In genomic region chr2:191678437-191679110, GRCh38 we compare ENCODE assay signal across 8 cellular contexts. TPM values are rescaled to one million over a fixed set of nuclear protein-coding genes. Genes with fewer than 3 reads are reported as not detected.
DNase-seq lines count a peak whose midpoint lies in the region; ATAC-seq and TF ChIP-seq lines count a peak whose summit lies in the region.

No MANE protein-coding gene starts in this region.

- TF ChIP-seq CTCF in 22Rv1 (IDR thresholded peaks at IDR 0.05): no peak
- TF ChIP-seq CTCF in SK-N-SH (IDR thresholded peaks at IDR 0.05): no peak

- no peak overlapping the region for H2AFZ ChIP-seq in SK-N-SH (ENCODE audit: low read depth)

- H3K27me3 Mint-ChIP-seq in activated naive CD8-positive, alpha-beta T cell treated with anti-CD3 and anti-CD28 coated beads for 36 hours: no peaks in the 10 kb centered on the region

- peaks cover 49% of the 10 kb centered on the region for H3K4me1 Mint-ChIP-seq in activated naive CD8-positive, alpha-beta T cell treated with anti-CD3 and anti-CD28 coated beads for 36 hours

- peak overlapping the region; percentile 99 for H3K27ac Mint-ChIP-seq in activated naive CD8-positive, alpha-beta T cell treated with anti-CD3 and anti-CD28 coated beads for 36 hours

- no peaks in the 10 kb centered on the region for H4K20me1 ChIP-seq in SK-N-SH (ENCODE audit: insufficient read depth)

- peak; percentile 12 for ATAC-seq in GM18517 (IDR thresholded peaks at IDR 0.05; ENCODE audit: unreplicated experiment)
- ATAC-seq in HG03103 (IDR thresholded peaks at IDR 0.05; ENCODE audit: low read depth, unreplicated experiment): peak; percentile 5
- peak; percentile 30 to 44 for ATAC-seq in right cardiac atrium

- H3K9me3 Mint-ChIP-seq in activated naive CD8-positive, alpha-beta T cell treated with anti-CD3 and anti-CD28 coated beads for 36 hours: no peaks in the 10 kb centered on the region

- POLR2A ChIA-PET in SK-N-SH (lab: Yijun Ruan, JAX): interaction anchor here (0.7 kb wide), 1 partner anchor 1471 kb away, joined by 6 read pairs; no protein-coding TSS in a partner anchor

- H3K4me1 ChIP-seq in SK-N-SH (ENCODE audit: control insufficient read depth in 1 of 2, insufficient read depth in 2 of 2, low read depth in 1 of 2, low read length in 1 of 2) (peaks cover 0 to 14% of the 10 kb centered on the region in 2 experiments), right cardiac atrium (ENCODE audit: control insufficient read depth, insufficient read depth, low read length) (no peaks in the 10 kb centered on the region)

- peaks cover 56% of the 10 kb centered on the region for H3K79me2 ChIP-seq in SK-N-SH (ENCODE audit: insufficient read depth)

- no peak for TF ChIP-seq RAD21 in SK-N-SH (IDR thresholded peaks at IDR 0.05; ENCODE audit: low read length)

- H3K36me3 ChIP-seq in SK-N-SH (replicated peaks in 1 of 2; ENCODE audit: control insufficient read depth in 1 of 2, insufficient read depth in 2 of 2, low read length in 1 of 2): peaks cover 21 to 31% of the 10 kb centered on the region in 2 experiments

- peak; percentile 69 for DNase-seq in SK-N-SH
- peak; percentile 50 for DNase-seq in activated naive CD8-positive, alpha-beta T cell treated with anti-CD3 and anti-CD28 coated beads for 36 hours
- peak; percentile 53 to 84 (median 80) for DNase-seq in right cardiac atrium
- no peak for DNase-seq in skeletal muscle cell (ENCODE audit: low read depth)
- no peak for DNase-seq in DMS153 treated with DMSO at 0.1 percent for 48 hours (lab: John Stamatoyannopoulos, UW; ENCODE audit: unreplicated experiment)

- H3K27ac ChIP-seq in 22Rv1 (peak overlapping the region; percentile 68), SK-N-SH (ENCODE audit: low read depth in 2 of 2, low read length in 1 of 2) (peak overlapping the region; percentile 60 to 92), right cardiac atrium (ENCODE audit: low read length) (peak overlapping the region; percentile 88)

- intact Hi-C loops in right cardiac atrium (cut with DNase I): no loop called here

- peaks cover 30% of the 10 kb centered on the region for H3F3A ChIP-seq in SK-N-SH (replicated peaks; ENCODE audit: insufficient read depth)

- peaks cover 38% of the 10 kb centered on the region for H3K36me3 Mint-ChIP-seq in activated naive CD8-positive, alpha-beta T cell treated with anti-CD3 and anti-CD28 coated beads for 36 hours

- H3K27me3 ChIP-seq in SK-N-SH (ENCODE audit: insufficient read depth): no peaks in the 10 kb centered on the region
- no peaks in the 10 kb centered on the region for H3K27me3 ChIP-seq in right cardiac atrium (ENCODE audit: control insufficient read depth, insufficient read depth)

- WGBS in SK-N-SH (ENCODE audit: low lambda C conversion rate): 3% methylated on average over 29 of the region's 40 CpGs
- 2% methylated on average over 40 of the region's 40 CpGs for WGBS in right cardiac atrium

- CTCF ChIA-PET in SK-N-SH (lab: Yijun Ruan, JAX): interaction anchor here (1.0 to 1.3 kb wide), 2 partner anchors 110 to 124 kb away, joined by 3 read pairs; no protein-coding TSS in a partner anchor

- H3K4me3 ChIP-seq in SK-N-SH (ENCODE audit: low read depth in 2 of 2, low read length in 1 of 2): peak overlapping the region; percentile 87 to 88
- peak overlapping the region; percentile 77 for H3K4me3 ChIP-seq in right cardiac atrium (ENCODE audit: low read length)
- H3K4me3 ChIP-seq in skeletal muscle cell (ENCODE audit: low read depth, low read length): peak overlapping the region; percentile 76

- TF ChIP-seq EP300 in SK-N-SH (IDR thresholded peaks at IDR 0.05; ENCODE audit: borderline replicate concordance in 1 of 2, low read depth in 1 of 2, low read length in 1 of 2): no peak

- no peaks in the 10 kb centered on the region for H3K9me3 ChIP-seq in SK-N-SH
- no peaks in the 10 kb centered on the region for H3K9me3 ChIP-seq in right cardiac atrium (ENCODE audit: control insufficient read depth, low read length)

- H3K9me2 ChIP-seq in SK-N-SH: no peaks in the 10 kb centered on the region

- H3K9ac ChIP-seq in SK-N-SH: peak overlapping the region; percentile 96

- H3K4me2 ChIP-seq in SK-N-SH: peak overlapping the region; percentile 88

- peak overlapping the region; percentile 91 for H3K4me3 Mint-ChIP-seq in activated naive CD8-positive, alpha-beta T cell treated with anti-CD3 and anti-CD28 coated beads for 36 hours

TF ChIP-seq in SK-N-SH, 30 proteins besides CTCF, POLR2A, EP300 and RAD21:
- TF ChIP-seq MXI1 (IDR thresholded peaks at IDR 0.05; ENCODE audit: low read depth, low read length): peak; percentile 84
- no peak for TF ChIP-seq TCF12 (IDR thresholded peaks at IDR 0.05)
- peak; percentile 97 for TF ChIP-seq MAX (IDR thresholded peaks at IDR 0.05; ENCODE audit: low read depth)
- TF ChIP-seq TAF1 (IDR thresholded peaks at IDR 0.05; ENCODE audit: borderline replicate concordance, low read depth, low read length): 0 out of 2 replicates have a peak, but pooled peaks have one; percentile 38
- TF ChIP-seq CHD2 (IDR thresholded peaks at IDR 0.05; ENCODE audit: low read length, partially characterized antibody): peak; percentile 83
- TF ChIP-seq SIN3A (IDR thresholded peaks at IDR 0.05; ENCODE audit: borderline replicate concordance, low read depth, low read length): 0 out of 2 replicates have a peak, but pooled peaks have one; percentile 40
- no peak for TF ChIP-seq FOSL2 (IDR thresholded peaks at IDR 0.05; ENCODE audit: borderline replicate concordance, low read depth)

RNA-seq across cellular contexts. Expression of gene NABP1, which starts 0.6 kb away (rescaled TPM):
- 19.1 and 35.7 TPM in 2 replicates for polyA plus RNA-seq in SK-N-SH (2012; rRNA removed)
- 10.4 and 13.5 TPM in 2 replicates for polyA plus RNA-seq in SK-N-SH (2012; cell fraction: cytosol; rRNA removed)
- polyA plus RNA-seq in SK-N-SH (2012; cell fraction: nucleus; rRNA removed): 65.9 and 172 TPM in 2 replicates
- total RNA-seq in activated naive CD8-positive, alpha-beta T cell treated with anti-CD3 and anti-CD28 coated beads for 36 hours: 10 to 100 TPM; 41.1 to 42.1 TPM
- total RNA-seq in right cardiac atrium: 10 to 100 TPM in 1 of 4 donors, 1 to 10 TPM in 3; 4.7 to 11.1 (median 8.4) TPM
- polyA plus RNA-seq in right cardiac atrium: 4.6 TPM

Comparison
In these comparisons a context has a peak if more than half of its experiments do, and no peak if none do; other contexts are left out.
1. DNase-seq: peak in SK-N-SH (single experiment), activated naive CD8-positive, alpha-beta T cell treated with anti-CD3 and anti-CD28 coated beads for 36 hours (single experiment) and right cardiac atrium (3 of 3); none in skeletal muscle cell (single experiment) and DMS153 treated with DMSO at 0.1 percent for 48 hours (single experiment).
2. Peak in every context shown above with its lines, with median percentiles within 50 percentile points of each other: H3K27ac ChIP-seq, ATAC-seq and H3K4me3 ChIP-seq.